Comparison of ENCODE assay signal across 17 cellular contexts in genomic region chr15:99424131-99424571, GRCh38.
DNase-seq lines count a peak whose midpoint lies in the region; ATAC-seq and TF ChIP-seq lines count a peak whose summit lies in the region.
"Had no signal": no experiment of that assay in that cellular context is flagged by ENCODE, and none has a peak within 500 bp of the region (broad histone marks: within the 10 kb centered on the region; RNA-seq: fewer than 3 reads in every experiment).

No MANE protein-coding gene starts in this region.

- H3F3A ChIP-seq in SK-N-SH (replicated peaks; ENCODE audit: insufficient read depth): no peaks in the 10 kb centered on the region

- H2AFZ ChIP-seq in SK-N-SH (ENCODE audit: low read depth): no peak overlapping the region

- no peaks in the 10 kb centered on the region for H3K79me2 ChIP-seq in SK-N-SH (ENCODE audit: insufficient read depth)

- no peak for TF ChIP-seq EP300 in suprapubic skin (IDR thresholded peaks at IDR 0.05)
- TF ChIP-seq EP300 in SK-N-SH (IDR thresholded peaks at IDR 0.05; ENCODE audit: borderline replicate concordance in 1 of 2, low read depth in 1 of 2, low read length in 1 of 2): no peak

- no peak overlapping the region for H3K4me3 Mint-ChIP-seq in activated naive CD4-positive, alpha-beta T cell treated with anti-CD3 and anti-CD28 coated beads for 36 hours
- no peak overlapping the region for H3K4me3 Mint-ChIP-seq in activated CD8-positive, alpha-beta T cell treated with anti-CD3 and anti-CD28 coated beads for 36 hours
- H3K4me3 Mint-ChIP-seq: natural killer cell had no signal

- no peaks in the 10 kb centered on the region for H3K36me3 Mint-ChIP-seq in activated naive CD4-positive, alpha-beta T cell treated with anti-CD3 and anti-CD28 coated beads for 36 hours (ENCODE audit: low read depth)
- H3K36me3 Mint-ChIP-seq in activated CD8-positive, alpha-beta T cell treated with anti-CD3 and anti-CD28 coated beads for 36 hours (ENCODE audit: low read depth): peaks cover 9% of the 10 kb centered on the region
- H3K36me3 Mint-ChIP-seq: natural killer cell had no signal

- WGBS in lung, 2 donors: 94 to 95% methylated on average over 10 of the region's 10 CpGs
- WGBS in suprapubic skin: 100% methylated on average over 9 of the region's 10 CpGs
- WGBS in SK-N-SH (ENCODE audit: low lambda C conversion rate): 99% methylated on average over 9 of the region's 10 CpGs

- POLR2A ChIA-PET in activated CD8-positive, alpha-beta T cell treated with anti-CD3 and anti-CD28 coated beads for 36 hours (lab: Charles Lee): no interaction called here
- POLR2A ChIA-PET in SK-N-SH (lab: Yijun Ruan, JAX): no interaction called here

- H3K27ac Mint-ChIP-seq in activated naive CD4-positive, alpha-beta T cell treated with anti-CD3 and anti-CD28 coated beads for 36 hours: peak overlapping the region; percentile 33
- H3K27ac Mint-ChIP-seq in activated CD8-positive, alpha-beta T cell treated with anti-CD3 and anti-CD28 coated beads for 36 hours: peak overlapping the region; percentile 89

- peaks cover 55% of the 10 kb centered on the region for H3K4me1 Mint-ChIP-seq in activated naive CD4-positive, alpha-beta T cell treated with anti-CD3 and anti-CD28 coated beads for 36 hours (ENCODE audit: low read depth)
- peaks cover 56% of the 10 kb centered on the region for H3K4me1 Mint-ChIP-seq in activated CD8-positive, alpha-beta T cell treated with anti-CD3 and anti-CD28 coated beads for 36 hours (ENCODE audit: low read depth)

- no peak overlapping the region for H3K9ac ChIP-seq in SK-N-SH

- peak overlapping the region; percentile 77 to 87 for H3K27ac ChIP-seq in lung (ENCODE audit: low read depth in 1 of 2, low read length in 1 of 2)
- no peak overlapping the region for H3K27ac ChIP-seq in suprapubic skin
- H3K27ac ChIP-seq in SK-N-SH (ENCODE audit: low read depth in 2 of 2, low read length in 1 of 2): peak overlapping the region in 1 of 2 experiments; percentile 94; a peak in 1 of 4 replicates

- H3K9me3 Mint-ChIP-seq in activated naive CD4-positive, alpha-beta T cell treated with anti-CD3 and anti-CD28 coated beads for 36 hours: no peaks in the 10 kb centered on the region
- peaks cover 3% of the 10 kb centered on the region for H3K9me3 Mint-ChIP-seq in activated CD8-positive, alpha-beta T cell treated with anti-CD3 and anti-CD28 coated beads for 36 hours
- H3K9me3 Mint-ChIP-seq: activated naive CD4-positive, alpha-beta T cell treated with anti-CD3 and anti-CD28 coated beads, Interleukin-2, amount 50 U/mL, for 24 hours; natural killer cell had no signal

- H4K20me1 ChIP-seq in SK-N-SH (ENCODE audit: insufficient read depth): no peaks in the 10 kb centered on the region

- H3K4me1 ChIP-seq in lung (ENCODE audit: control insufficient read depth in 2 of 2, insufficient read depth in 2 of 2, low read length in 2 of 2) (peaks cover 5 to 12% of the 10 kb centered on the region in 2 donors), suprapubic skin (peaks cover 25% of the 10 kb centered on the region), SK-N-SH (ENCODE audit: control insufficient read depth in 1 of 2, insufficient read depth in 2 of 2, low read depth in 1 of 2, low read length in 1 of 2) (peaks cover 12 to 16% of the 10 kb centered on the region in 2 experiments; a peak in 3 of 4 replicates)

- no peaks in the 10 kb centered on the region for H3K9me2 ChIP-seq in SK-N-SH

- H3K36me3 ChIP-seq in lung (ENCODE audit: control insufficient read depth in 2 of 2, insufficient read depth in 2 of 2, low read length in 2 of 2) (no peaks in the 10 kb centered on the region), suprapubic skin (no peaks in the 10 kb centered on the region), SK-N-SH (replicated peaks in 1 of 2; ENCODE audit: control insufficient read depth in 1 of 2, insufficient read depth in 2 of 2, low read length in 1 of 2) (no peaks in the 10 kb centered on the region)
- H3K36me3 ChIP-seq: transverse colon had no signal

- TF ChIP-seq POLR2A in suprapubic skin (IDR thresholded peaks at IDR 0.05): no peak

- DNase-seq in activated naive CD4-positive, alpha-beta T cell treated with anti-CD3 and anti-CD28 coated beads for 36 hours: no peak
- no peak for DNase-seq in activated naive CD4-positive, alpha-beta T cell treated with Interleukin-2 at 50 U/mL for 16 hours
- no peak for DNase-seq in activated CD8-positive, alpha-beta T cell treated with anti-CD3 and anti-CD28 coated beads for 36 hours
- DNase-seq in lung (ENCODE audit: low spot score): no peak
- DNase-seq in suprapubic skin (ENCODE audit: low spot score in 2 of 2): peak; percentile 38 to 72
- DNase-seq in NCI-H524 (lab: John Stamatoyannopoulos, UW): no peak
- DNase-seq in SK-N-SH: no peak
- DNase-seq: COR-L47; effector CD8-positive, alpha-beta T cell; Kasumi-1; natural killer cell; NCI-H446; SIG-M5; stimulated activated CD4-positive, alpha-beta T cell treated with anti-CD3 and anti-CD28 coated beads, Interleukin-1b, Interleukin-23, amount 100 ng/mL, for 48 hours; transverse colon had no signal

- H3K27me3 ChIP-seq in lung (ENCODE audit: control insufficient read depth, insufficient read depth) (no peaks in the 10 kb centered on the region), suprapubic skin (no peaks in the 10 kb centered on the region), SK-N-SH (ENCODE audit: insufficient read depth) (no peaks in the 10 kb centered on the region)
- H3K27me3 ChIP-seq: transverse colon had no signal

- no peaks in the 10 kb centered on the region for H3K27me3 Mint-ChIP-seq in activated naive CD4-positive, alpha-beta T cell treated with anti-CD3 and anti-CD28 coated beads for 36 hours (ENCODE audit: low read depth)
- no peaks in the 10 kb centered on the region for H3K27me3 Mint-ChIP-seq in activated CD8-positive, alpha-beta T cell treated with anti-CD3 and anti-CD28 coated beads for 36 hours
- H3K27me3 Mint-ChIP-seq: activated naive CD4-positive, alpha-beta T cell treated with anti-CD3 and anti-CD28 coated beads, Interleukin-2, amount 50 U/mL, for 24 hours had no signal

- no peak for TF ChIP-seq CTCF in activated CD8-positive, alpha-beta T cell treated with anti-CD3 and anti-CD28 coated beads for 36 hours (IDR thresholded peaks at IDR 0.05)
- no peak for TF ChIP-seq CTCF in lung (IDR thresholded peaks at IDR 0.05; ENCODE audit: control extremely low read depth, extremely low read depth)
- TF ChIP-seq CTCF in suprapubic skin (IDR thresholded peaks at IDR 0.05): no peak
- no peak for TF ChIP-seq CTCF in SK-N-SH (IDR thresholded peaks at IDR 0.05)

- H3K9me3 ChIP-seq in lung (ENCODE audit: control insufficient read depth in 2 of 2, insufficient read depth in 1 of 2, low read length in 1 of 2) (no peaks in the 10 kb centered on the region), suprapubic skin (no peaks in the 10 kb centered on the region), SK-N-SH (no peaks in the 10 kb centered on the region)
- H3K9me3 ChIP-seq: transverse colon had no signal

- intact Hi-C loops in activated naive CD4-positive, alpha-beta T cell treated with anti-CD3 and anti-CD28 coated beads for 36 hours (cut with micrococcal nuclease): loop anchor here (10.0 kb wide), 1 partner anchor 421 kb away; no protein-coding TSS in a partner anchor
- intact Hi-C loops in activated CD8-positive, alpha-beta T cell treated with anti-CD3 and anti-CD28 coated beads for 36 hours (cut with micrococcal nuclease): no loop called here

- H3K4me2 ChIP-seq in SK-N-SH: no peak overlapping the region

- no peak overlapping the region for H3K4me3 ChIP-seq in lung
- no peak overlapping the region for H3K4me3 ChIP-seq in suprapubic skin
- no peak overlapping the region for H3K4me3 ChIP-seq in SK-N-SH (ENCODE audit: low read depth in 2 of 2, low read length in 1 of 2)
- H3K4me3 ChIP-seq: transverse colon had no signal

- no peak for TF ChIP-seq RAD21 in SK-N-SH (IDR thresholded peaks at IDR 0.05; ENCODE audit: low read length)

- CTCF ChIA-PET in activated naive CD4-positive, alpha-beta T cell treated with anti-CD3 and anti-CD28 coated beads for 36 hours (lab: Charles Lee): interaction anchor here (1.3 kb wide), 1 partner anchor 279 kb away, joined by 4 read pairs; no protein-coding TSS in a partner anchor
- CTCF ChIA-PET in activated CD8-positive, alpha-beta T cell treated with anti-CD3 and anti-CD28 coated beads for 36 hours (lab: Charles Lee): no interaction called here
- CTCF ChIA-PET in SK-N-SH (lab: Yijun Ruan, JAX): interaction anchor here (1.4 kb wide), 1 partner anchor 332 kb away, joined by 3 read pairs; no protein-coding TSS in a partner anchor

- no peak for ATAC-seq in activated CD8-positive, alpha-beta T cell treated with anti-CD3 and anti-CD28 coated beads for 36 hours
- ATAC-seq in lung (ENCODE audit: insufficient read depth, low FRiP score) (no peak), HG02759 (IDR thresholded peaks at IDR 0.05; ENCODE audit: unreplicated experiment) (no peak)

TF ChIP-seq in SK-N-SH, 30 proteins besides CTCF, POLR2A, EP300 and RAD21 (continues in another document):
- TF ChIP-seq, protein P1, sequence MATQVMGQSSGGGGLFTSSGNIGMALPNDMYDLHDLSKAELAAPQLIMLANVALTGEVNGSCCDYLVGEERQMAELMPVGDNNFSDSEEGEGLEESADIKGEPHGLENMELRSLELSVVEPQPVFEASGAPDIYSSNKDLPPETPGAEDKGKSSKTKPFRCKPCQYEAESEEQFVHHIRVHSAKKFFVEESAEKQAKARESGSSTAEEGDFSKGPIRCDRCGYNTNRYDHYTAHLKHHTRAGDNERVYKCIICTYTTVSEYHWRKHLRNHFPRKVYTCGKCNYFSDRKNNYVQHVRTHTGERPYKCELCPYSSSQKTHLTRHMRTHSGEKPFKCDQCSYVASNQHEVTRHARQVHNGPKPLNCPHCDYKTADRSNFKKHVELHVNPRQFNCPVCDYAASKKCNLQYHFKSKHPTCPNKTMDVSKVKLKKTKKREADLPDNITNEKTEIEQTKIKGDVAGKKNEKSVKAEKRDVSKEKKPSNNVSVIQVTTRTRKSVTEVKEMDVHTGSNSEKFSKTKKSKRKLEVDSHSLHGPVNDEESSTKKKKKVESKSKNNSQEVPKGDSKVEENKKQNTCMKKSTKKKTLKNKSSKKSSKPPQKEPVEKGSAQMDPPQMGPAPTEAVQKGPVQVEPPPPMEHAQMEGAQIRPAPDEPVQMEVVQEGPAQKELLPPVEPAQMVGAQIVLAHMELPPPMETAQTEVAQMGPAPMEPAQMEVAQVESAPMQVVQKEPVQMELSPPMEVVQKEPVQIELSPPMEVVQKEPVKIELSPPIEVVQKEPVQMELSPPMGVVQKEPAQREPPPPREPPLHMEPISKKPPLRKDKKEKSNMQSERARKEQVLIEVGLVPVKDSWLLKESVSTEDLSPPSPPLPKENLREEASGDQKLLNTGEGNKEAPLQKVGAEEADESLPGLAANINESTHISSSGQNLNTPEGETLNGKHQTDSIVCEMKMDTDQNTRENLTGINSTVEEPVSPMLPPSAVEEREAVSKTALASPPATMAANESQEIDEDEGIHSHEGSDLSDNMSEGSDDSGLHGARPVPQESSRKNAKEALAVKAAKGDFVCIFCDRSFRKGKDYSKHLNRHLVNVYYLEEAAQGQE (IDR thresholded peaks at IDR 0.05; ENCODE audit: low read depth, low read length): no peak
- TF ChIP-seq RXRA (IDR thresholded peaks at IDR 0.05; ENCODE audit: borderline replicate concordance, low read depth) (no peak), NRF1 (IDR thresholded peaks at IDR 0.05; ENCODE audit: low read depth, low read length) (no peak), RCOR1 (IDR thresholded peaks at IDR 0.05; ENCODE audit: low read length) (no peak)

Comparison
In these comparisons a context has a peak if more than half of its experiments do, and no peak if none do; other contexts are left out.
1. DNase-seq: peak in suprapubic skin (2 of 2); none in activated naive CD4-positive, alpha-beta T cell treated with anti-CD3 and anti-CD28 coated beads for 36 hours (single experiment), activated naive CD4-positive, alpha-beta T cell treated with Interleukin-2 at 50 U/mL for 16 hours (single experiment), activated CD8-positive, alpha-beta T cell treated with anti-CD3 and anti-CD28 coated beads for 36 hours (single experiment), lung (single experiment), NCI-H524 (0 of 2) and SK-N-SH (single experiment).